In genomic region chr1:205210876-205211838, GRCh38 we compare ENCODE assay signal across 8 cellular contexts. TPM values are rescaled to one million over a fixed set of nuclear protein-coding genes. Genes with fewer than 3 reads are reported as not detected.
A peak's percentile ranks its signal among the peaks of the same experiment; 100 is the strongest.
DNase-seq lines count a peak whose midpoint lies in the region; ATAC-seq, FAIRE-seq and TF ChIP-seq lines count a peak whose summit lies in the region.

Gene DSTYK, minus strand, starts transcription at chr1:205211702. Its CDS starts 167 bp downstream, at chr1:205211535.

- H3K9me3 ChIP-seq in OCI-LY7 (ENCODE audit: low read length) (no peaks in the 10 kb centered on the region), endothelial cell of umbilical vein (replicated peaks; ENCODE audit: control insufficient read depth, insufficient read depth, low read length) (no peaks in the 10 kb centered on the region)

- CTCF ChIA-PET in Calu3 (lab: Charles Lee) (interaction anchor here (0.6 to 1.3 kb wide), 3 partner anchors 12 to 70 kb away, joined by 3 to 5 read pairs (median 4); no protein-coding TSS in a partner anchor), OCI-LY7 (lab: Charles Lee; ENCODE audit: unreplicated experiment) (no interaction called here), endothelial cell of umbilical vein (lab: Charles Lee) (interaction anchor here (1.6 to 2.4 kb wide), 2 partner anchors 16 to 70 kb away, joined by 6 to 7 read pairs; partner anchors contain the start of gene TMCC2)

- H3K27ac ChIP-seq in OCI-LY7 (ENCODE audit: low read depth, low read length, poor library complexity, severe bottlenecking): peak within 1 kb of the TSS; percentile 62
- peak within 1 kb of the TSS; percentile 14 for H3K27ac ChIP-seq in endothelial cell of umbilical vein (ENCODE audit: insufficient read depth, low read depth, low read length)

- peak; percentile 89 for ATAC-seq in GM21447 (IDR thresholded peaks at IDR 0.05; ENCODE audit: unreplicated experiment)

- intact Hi-C loops in Calu3 (cut with micrococcal nuclease; ENCODE audit: unreplicated experiment): no loop called here
- intact Hi-C loops in OCI-LY7 (cut with micrococcal nuclease; ENCODE audit: unreplicated experiment): loop anchor here (1.0 kb wide), 1 partner anchor 89 kb away; no protein-coding TSS in a partner anchor
- intact Hi-C loops in endothelial cell of umbilical vein (cut with micrococcal nuclease): loop anchor here (1.0 to 2.0 kb wide), 5 partner anchors 16 to 89 kb away; partner anchors contain the start of gene TMCC2

- H3K9me3 Mint-ChIP-seq in Calu3 (ENCODE audit: low read depth, unreplicated experiment): no peaks in the 10 kb centered on the region

- peaks cover 16% of the 10 kb centered on the region for H3K36me3 Mint-ChIP-seq in Calu3 (ENCODE audit: insufficient read depth, unreplicated experiment)

- peak; percentile 54 for TF ChIP-seq POLR2A in endothelial cell of umbilical vein (IDR thresholded peaks at IDR 0.05; ENCODE audit: low read depth, low read length)

- H3K4me1 ChIP-seq in OCI-LY7 (ENCODE audit: insufficient read depth, low read length, poor library complexity, severe bottlenecking) (peaks cover 21% of the 10 kb centered on the region), endothelial cell of umbilical vein (ENCODE audit: control insufficient read depth, extremely low read depth, insufficient read depth, low read length) (peaks cover 7% of the 10 kb centered on the region)

- H3K36me3 ChIP-seq in OCI-LY7 (ENCODE audit: insufficient read depth, low read length) (no peaks in the 10 kb centered on the region), endothelial cell of umbilical vein (ENCODE audit: control insufficient read depth in 2 of 2, extremely low read depth in 1 of 2, insufficient read depth in 2 of 2, low read length in 2 of 2) (no peaks in the 10 kb centered on the region)

- H3K27me3 Mint-ChIP-seq in Calu3 (ENCODE audit: unreplicated experiment): peaks cover 19% of the 10 kb centered on the region

- H2AFZ ChIP-seq in OCI-LY7 (ENCODE audit: low read length) (peak within 1 kb of the TSS; percentile 89), endothelial cell of umbilical vein (ENCODE audit: low read depth, low read length) (peak within 1 kb of the TSS; percentile 98)

- peak within 1 kb of the TSS; percentile 87 for H3K9ac ChIP-seq in endothelial cell of umbilical vein (replicated peaks; ENCODE audit: extremely low read depth, insufficient read depth, low read length)

- BruUV-seq in Calu3 (replicated peaks; lab: Mats Ljungman, UMichigan) (no TSS peak), OCI-LY7 (replicated peaks; lab: Mats Ljungman, UMichigan) (no TSS peak), endothelial cell of umbilical vein (replicated peaks; lab: Mats Ljungman, UMichigan) (no TSS peak)

- peaks cover 15% of the 10 kb centered on the region for H3K4me1 Mint-ChIP-seq in Calu3 (ENCODE audit: low read depth, unreplicated experiment)

- DNase-seq in Calu3: peak; percentile 92
- DNase-seq in HuH-7 (ENCODE audit: low spot score): peak; percentile 81
- DNase-seq in OCI-LY7 (ENCODE audit: low spot score): peak; percentile 97
- peak; percentile 83 for DNase-seq in activated T-cell treated with anti-CD3 and anti-CD28 coated beads for 1 hour (ENCODE audit: low read depth)
- peak; percentile 95 for DNase-seq in endothelial cell of umbilical vein (ENCODE audit: low read depth, low spot score)
- peak; percentile 96 for DNase-seq in midbrain (lab: John Stamatoyannopoulos, UW)
- DNase-seq in stimulated activated CD8-positive, alpha-beta memory T cell treated with anti-CD3 and anti-CD28 coated beads, Interleukin-15, amount 100 ng/mL, for 48 hours (ENCODE audit: low read depth in 2 of 2): peak; percentile 86 to 89

- peak within 1 kb of the TSS; percentile 87 for H3K4me3 Mint-ChIP-seq in Calu3 (ENCODE audit: low read depth, unreplicated experiment)

- H3K4me2 ChIP-seq in OCI-LY7 (ENCODE audit: low read length) (peak within 1 kb of the TSS; percentile 89), endothelial cell of umbilical vein (ENCODE audit: insufficient read depth, low read length) (peak within 1 kb of the TSS; percentile 84)

- peaks cover 20% of the 10 kb centered on the region; the same call in 1 of the 2 replicates for H3K79me2 ChIP-seq in OCI-LY7 (ENCODE audit: insufficient read depth, low read depth, low read length)
- peaks cover 15% of the 10 kb centered on the region for H3K79me2 ChIP-seq in endothelial cell of umbilical vein (ENCODE audit: control insufficient read depth, insufficient read depth, low read length)

- TF ChIP-seq CTCF in Calu3 (IDR thresholded peaks at IDR 0.05; ENCODE audit: unreplicated experiment) (no peak), OCI-LY7 (conservative IDR thresholded peaks at IDR 0.05; ENCODE audit: low read length) (no peak), endothelial cell of umbilical vein (IDR thresholded peaks at IDR 0.05; ENCODE audit: extremely low read depth in 1 of 2, insufficient read depth in 1 of 2, low read depth in 1 of 2, low read length in 2 of 2) (no peak)

- POLR2A ChIA-PET in OCI-LY7 (lab: Charles Lee) (interaction anchor here (0.6 to 1.5 kb wide), 5 partner anchors 9 to 418 kb away, joined by 3 read pairs; partner anchors contain the start of gene TMCC2), endothelial cell of umbilical vein (lab: Charles Lee) (no interaction called here)

- peak within 1 kb of the TSS; percentile 95 for H3K4me3 ChIP-seq in OCI-LY7 (ENCODE audit: low read depth, low read length, poor library complexity, severe bottlenecking)
- H3K4me3 ChIP-seq in endothelial cell of umbilical vein (replicated peaks in 1 of 3; ENCODE audit: insufficient read depth in 1 of 3, low read depth in 1 of 3, low read length in 3 of 3): peak within 1 kb of the TSS; percentile 81 to 90 (median 89)

- no peaks in the 10 kb centered on the region for H3K9me2 ChIP-seq in OCI-LY7 (ENCODE audit: insufficient read depth, low read length)

- peaks cover 9 to 15% of the 10 kb centered on the region in 2 experiments for H3K27me3 ChIP-seq in endothelial cell of umbilical vein (ENCODE audit: control insufficient read depth in 2 of 2, insufficient read depth in 2 of 2, low read length in 2 of 2)

- no peaks in the 10 kb centered on the region for H3K9me1 ChIP-seq in endothelial cell of umbilical vein (replicated peaks; ENCODE audit: control insufficient read depth, extremely low read depth, insufficient read depth, low read length)

- dilution Hi-C loops in endothelial cell of umbilical vein (cut with MboI; ENCODE audit: extremely low pct_ligation_motif_present, low sequenced_read_pairs): no loop called here

- peak; percentile 86 for FAIRE-seq in endothelial cell of umbilical vein (lab: Jason Lieb, UNC)

- H4K20me1 ChIP-seq in OCI-LY7 (ENCODE audit: insufficient read depth, low read length): no peaks in the 10 kb centered on the region
- no peaks in the 10 kb centered on the region for H4K20me1 ChIP-seq in endothelial cell of umbilical vein (replicated peaks; ENCODE audit: control insufficient read depth, extremely low read depth, insufficient read depth, low read length)

- peak within 1 kb of the TSS; percentile 71 for H3K27ac Mint-ChIP-seq in Calu3 (ENCODE audit: unreplicated experiment)

TF ChIP-seq in endothelial cell of umbilical vein, 7 proteins besides CTCF, POLR2A, EP300 and RAD21:
- TF ChIP-seq POLR2AphosphoS5 (IDR thresholded peaks at IDR 0.05; ENCODE audit: insufficient read depth, low read depth, low read length): peak; percentile 9
- TF ChIP-seq FOS (IDR thresholded peaks at IDR 0.05; ENCODE audit: borderline replicate concordance, insufficient read depth, low read length): no peak
- no peak for TF ChIP-seq EZH2 (IDR thresholded peaks at IDR 0.05; ENCODE audit: borderline replicate concordance, low read depth, low read length, severe bottlenecking)

RNA-seq across cellular contexts. Expression of gene DSTYK, which starts in this region (rescaled TPM):
- total RNA-seq in Calu3 (2022): 8.3 and 8.6 TPM in 2 replicates
- 4.7 and 5.0 TPM in 2 replicates for total RNA-seq in OCI-LY7 (2014; rRNA removed; shearing (Covaris generic))
- total RNA-seq in OCI-LY7 (2022): 6.6 TPM in 2 replicates
- total RNA-seq in endothelial cell of umbilical vein: 8.1 and 8.7 TPM in 2 replicates
- polyA plus RNA-seq in endothelial cell of umbilical vein: 2.8 and 3.6 TPM in 2 replicates
- 4.0 and 4.2 TPM in 2 replicates for polyA plus RNA-seq in endothelial cell of umbilical vein (2011; cell fraction: cytosol; rRNA removed)
- 4.0 and 4.1 TPM in 2 replicates for polyA plus RNA-seq in endothelial cell of umbilical vein (2011; cell fraction: nucleus; rRNA removed)
- 6.5 and 7.7 TPM in 2 replicates for polyA plus RNA-seq in endothelial cell of umbilical vein (2012)
- polyA minus RNA-seq in endothelial cell of umbilical vein: 11.0 and 14.9 TPM in 2 replicates
- polyA minus RNA-seq in endothelial cell of umbilical vein (2011; cell fraction: cytosol; rRNA and poly(A)+ RNA removed): 7.2 TPM
- polyA minus RNA-seq in endothelial cell of umbilical vein (2011; cell fraction: nucleus; rRNA and poly(A)+ RNA removed): 6.2 and 8.2 TPM in 2 replicates

Comparison
In these comparisons a context has a peak if more than half of its experiments do, and no peak if none do; other contexts are left out.
1. Peak in every context shown above with its lines: DNase-seq, ATAC-seq, H3K4me3 ChIP-seq and H3K27ac ChIP-seq.